Comparison of ENCODE assay signal across 12 cellular contexts in the genomic region with DNA sequence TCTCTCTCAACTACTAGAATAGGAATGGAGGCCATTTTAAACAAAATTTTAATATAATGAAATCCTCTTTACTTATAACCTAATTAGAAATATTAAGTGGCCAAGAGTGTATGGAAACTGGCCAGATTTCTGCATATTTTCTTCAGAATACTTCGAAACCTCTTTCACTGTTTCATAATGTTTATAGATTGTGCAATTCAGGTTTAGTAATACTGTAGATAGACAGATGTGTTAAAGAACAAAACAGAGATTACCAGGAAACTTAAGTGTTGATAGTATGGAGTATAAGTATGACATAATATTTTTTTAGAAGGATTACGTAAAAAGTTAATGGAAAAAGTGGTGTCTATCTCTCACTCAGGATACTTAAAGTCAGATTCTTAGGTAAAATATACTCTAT. TPM values are rescaled to one million over a fixed set of nuclear protein-coding genes. Genes with fewer than 3 reads are reported as not detected.
A peak's percentile ranks its signal among the peaks of the same experiment; 100 is the strongest.
DNase-seq lines count a peak whose midpoint lies in the region; ATAC-seq and TF ChIP-seq lines count a peak whose summit lies in the region.
"Had no signal": no experiment of that assay in that cellular context is flagged by ENCODE, and none has a peak within 500 bp of the region (broad histone marks: within the 10 kb centered on the region; RNA-seq: fewer than 3 reads in every experiment).

No MANE protein-coding gene starts in this region.

- no peak overlapping the region for H3K4me3 ChIP-seq in body of pancreas
- H3K4me3 ChIP-seq in left lung: no peak overlapping the region
- H3K4me3 ChIP-seq: MG63 had no signal

- H3K27ac ChIP-seq in body of pancreas (peak overlapping the region in 2 of 4 donors; percentile 49 to 71), left lung (peak overlapping the region; percentile 55 to 74)

- intact Hi-C loops in body of pancreas (cut with DNase I): no loop called here
- intact Hi-C loops in left lung (cut with DNase I): no loop called here

- no peak for TF ChIP-seq POLR2A in body of pancreas (IDR thresholded peaks at IDR 0.05)

- no peaks in the 10 kb centered on the region for H3K36me3 ChIP-seq in body of pancreas (replicated peaks in 1 of 2; ENCODE audit: insufficient read depth in 1 of 2, low read depth in 2 of 2)
- peaks cover 0 to 1% of the 10 kb centered on the region in 2 donors for H3K36me3 ChIP-seq in left lung
- H3K36me3 ChIP-seq: MG63 had no signal

- 23 to 27% methylated on average over 2 of the region's 2 CpGs for WGBS in body of pancreas, 2 donors

- peaks cover 62% of the 10 kb centered on the region for H3K4me1 ChIP-seq in body of pancreas
- peaks cover 0 to 46% of the 10 kb centered on the region in 2 donors for H3K4me1 ChIP-seq in left lung

- H3K9me3 ChIP-seq in body of pancreas (no peaks in the 10 kb centered on the region), left lung (no peaks in the 10 kb centered on the region)
- H3K9me3 ChIP-seq: MG63 had no signal

- no peak for TF ChIP-seq CTCF in body of pancreas (IDR thresholded peaks at IDR 0.05)
- TF ChIP-seq CTCF in left lung (IDR thresholded peaks at IDR 0.05): no peak

- ATAC-seq in body of pancreas (peak; percentile 22), left lung (no peak), GM18861 (IDR thresholded peaks at IDR 0.05; ENCODE audit: unreplicated experiment) (no peak), GM18873 (IDR thresholded peaks at IDR 0.05; ENCODE audit: low FRiP score, unreplicated experiment) (no peak)

- DNase-seq in AG20443 (ENCODE audit: low spot score) (peak; percentile 14), M059J (ENCODE audit: low read depth) (peak; percentile 15), body of pancreas (no peak), left lung (no peak), occipital lobe (lab: John Stamatoyannopoulos, UW) (no peak), Ammon's horn (ENCODE audit: low spot score) (no peak)
- DNase-seq: activated CD4-positive, alpha-beta T cell treated with anti-CD3 and anti-CD28 coated beads, Interleukin-2, amount 50 U/mL, for 48 hours; activated effector memory CD4-positive, alpha-beta T cell treated with Interleukin-2 at 50 U/mL for 16 hours; caudate nucleus; MG63 had no signal

- no peaks in the 10 kb centered on the region for H3K27me3 ChIP-seq in body of pancreas
- H3K27me3 ChIP-seq in left lung: no peaks in the 10 kb centered on the region
- H3K27me3 ChIP-seq: MG63 had no signal

RNA-seq across cellular contexts. Expression of a gene that starts 4.7 kb away (rescaled TPM):
- total RNA-seq in M059J (2014; rRNA removed; shearing (Covaris generic)): 22.2 and 27.7 TPM in 2 replicates
- 10 to 100 TPM; 14.8 to 21.8 TPM for total RNA-seq in body of pancreas
- total RNA-seq in left lung: 10 to 100 TPM; 31.9 to 41.0 TPM
- 27.8 TPM for total RNA-seq in occipital lobe

Comparison
In these comparisons a context has a peak if more than half of its experiments do, and no peak if none do; other contexts are left out.
1. DNase-seq: peak in AG20443 (single experiment) and M059J (single experiment); none in body of pancreas (0 of 4), left lung (0 of 2), occipital lobe (single experiment) and Ammon's horn (single experiment).